25 cellular contexts compared by ENCODE assay signal in genomic region chr1:21244154-21244553, GRCh38.
"Had no signal": no experiment of that assay in that cellular context is flagged by ENCODE, and none has a peak within 500 bp of the region (broad histone marks: within the 10 kb centered on the region; RNA-seq: fewer than 3 reads in every experiment).

No MANE protein-coding gene starts in this region.

- ATAC-seq: activated T-cell treated with anti-CD3 and anti-CD28 coated beads, Interleukin-2, amount 50 U/mL, for 72 hours; T-helper 17 cell had no signal

- H3K27me3 ChIP-seq: ascending aorta, MG63 had no signal

- H3K36me3 ChIP-seq: MG63 had no signal

- H3K9me3 ChIP-seq: ascending aorta, MG63 had no signal

- DNase-seq: activated B cell treated with CpG ODN at 0.5 μM for 24 hours; activated CD4-positive, alpha-beta T cell treated with anti-CD3 and anti-CD28 coated beads for 1 hour; activated CD4-positive, alpha-beta T cell treated with anti-CD3 and anti-CD28 coated beads, Interleukin-2, amount 10 ng/mL, durations not matched to agents 24 days and 14 days; activated CD4-positive, alpha-beta T cell treated with anti-CD3 and anti-CD28 coated beads, Interleukin-2, amount 50 U/mL, for 48 hours; activated gamma-delta T cell treated with Interleukin-2 at 50 U/mL for 16 hours; activated T-cell treated with anti-CD3 and anti-CD28 coated beads, Interleukin-2, amount 50 U/mL, for 72 hours; amniotic stem cell; MG63; NCI-H1105; NCI-H1436; NCI-H1694 treated with DMSO at 0.1 percent for 48 hours; NCI-H2029 treated with DMSO at 0.1 percent for 48 hours; NCI-H345; NCI-H510A; NCI-H526 treated with DMSO at 0.1 percent for 48 hours; NK-92 treated with Interleukin-12 subunit alpha and Interleukin-12 subunit beta, amount 100 ng/mL, for 24 hours; OCI-M1; SIG-M5; T-helper 17 cell; T-helper 9 cell had no signal

- H3K4me3 Mint-ChIP-seq: activated B cell treated with CpG ODN at 0.5 μM for 24 hours; activated CD4-positive, alpha-beta T cell treated with anti-CD3 and anti-CD28 coated beads, Interleukin-2, amount 10 ng/mL, durations not matched to agents 24 days and 14 days; activated naive CD4-positive, alpha-beta T cell treated with anti-CD3 and anti-CD28 coated beads, Interleukin-2, amount 50 U/mL, for 24 hours; activated T-cell treated with anti-CD3 and anti-CD28 coated beads, Interleukin-2, amount 50 U/mL, for 72 hours; brain; T-helper 17 cell had no signal

- H3K27me3 Mint-ChIP-seq: activated B cell treated with CpG ODN at 0.5 μM for 24 hours; activated CD4-positive, alpha-beta T cell treated with anti-CD3 and anti-CD28 coated beads, Interleukin-2, amount 10 ng/mL, durations not matched to agents 24 days and 14 days; activated naive CD4-positive, alpha-beta T cell treated with anti-CD3 and anti-CD28 coated beads, Interleukin-2, amount 50 U/mL, for 24 hours; T-helper 17 cell had no signal

- H3K4me3 ChIP-seq: ascending aorta, MG63 had no signal

- H3K4me1 Mint-ChIP-seq: activated B cell treated with CpG ODN at 0.5 μM for 24 hours; activated naive CD4-positive, alpha-beta T cell treated with anti-CD3 and anti-CD28 coated beads, Interleukin-2, amount 50 U/mL, for 24 hours; T-helper 17 cell had no signal

- H3K27ac Mint-ChIP-seq: activated B cell treated with CpG ODN at 0.5 μM for 24 hours; activated CD4-positive, alpha-beta T cell treated with anti-CD3 and anti-CD28 coated beads, Interleukin-2, amount 10 ng/mL, durations not matched to agents 24 days and 14 days; activated T-cell treated with anti-CD3 and anti-CD28 coated beads, Interleukin-2, amount 50 U/mL, for 72 hours; activated T-helper 2 cell treated with anti-CD3 and anti-CD28 coated beads, Interferon-gamma antibody, Interleukin-2, Interleukin-4, amounts not matched to agents 10 μg/mL and 5 μg/mL and 100 μg/mL, durations not matched to agents 14 hours and 24 hours and 36 hours; brain; T-helper 17 cell had no signal

- H3K9me3 Mint-ChIP-seq: activated CD4-positive, alpha-beta T cell treated with anti-CD3 and anti-CD28 coated beads, Interleukin-2, amount 10 ng/mL, durations not matched to agents 24 days and 14 days; activated naive CD4-positive, alpha-beta T cell treated with anti-CD3 and anti-CD28 coated beads, Interleukin-2, amount 50 U/mL, for 24 hours; activated T-cell treated with anti-CD3 and anti-CD28 coated beads, Interleukin-2, amount 50 U/mL, for 72 hours; activated T-helper 2 cell treated with anti-CD3 and anti-CD28 coated beads, Interferon-gamma antibody, Interleukin-2, Interleukin-4, amounts not matched to agents 10 μg/mL and 5 μg/mL and 100 μg/mL, durations not matched to agents 14 hours and 24 hours and 36 hours; brain had no signal

- H3K27ac ChIP-seq: ascending aorta, KMS-11 had no signal
